Comparison of ENCODE assay signal across 34 cellular contexts in genomic region chr4:121088867-121089266, GRCh38. TPM values are rescaled to one million over a fixed set of nuclear protein-coding genes. Genes with fewer than 3 reads are reported as not detected.
"Had no signal": no experiment of that assay in that cellular context is flagged by ENCODE, and none has a peak within 500 bp of the region (broad histone marks: within the 10 kb centered on the region; RNA-seq: fewer than 3 reads in every experiment).

No MANE protein-coding gene starts in this region.

- ATAC-seq: activated naive CD4-positive, alpha-beta T cell treated with anti-CD3 and anti-CD28 coated beads, Interleukin-2, amount 50 U/mL, for 72 hours; activated naive CD8-positive, alpha-beta T cell treated with anti-CD3 and anti-CD28 coated beads, Interleukin-2, amount 50 U/mL, for 24 hours; activated T-cell treated with anti-CD3 and anti-CD28 coated beads, Interleukin-2, amount 50 U/mL, for 4 hours; activated T-cell treated with anti-CD3 and anti-CD28 coated beads, Interleukin-2, amount 50 U/mL, for 72 hours; activated T-helper 17 cell treated with anti-CD3 and anti-CD28 coated beads, Interleukin-2, amount 50 U/mL, for 72 hours; body of pancreas had no signal

- H3K27me3 ChIP-seq: adrenal gland, ascending aorta, body of pancreas, brain microvascular endothelial cell, breast epithelium, cardiac muscle cell had no signal

- H3K27ac ChIP-seq: adrenal gland, ascending aorta, body of pancreas, brain microvascular endothelial cell, breast epithelium, cardiac muscle cell had no signal

- DNase-seq: activated effector memory CD4-positive, alpha-beta T cell treated with anti-CD3 and anti-CD28 coated beads, Interleukin-2, amount 50 U/mL, for 16 hours; activated effector memory CD4-positive, alpha-beta T cell treated with Interleukin-2 at 50 U/mL for 16 hours; activated gamma-delta T cell; activated gamma-delta T cell treated with Interleukin-2 at 50 U/mL for 16 hours; activated naive CD4-positive, alpha-beta T cell; activated naive CD4-positive, alpha-beta T cell treated with anti-CD3 and anti-CD28 coated beads for 36 hours; activated naive CD4-positive, alpha-beta T cell treated with anti-CD3 and anti-CD28 coated beads, Interleukin-2, amount 10 ng/mL, durations not matched to agents 7 days and 5 days; activated naive CD4-positive, alpha-beta T cell treated with anti-CD3 and anti-CD28 coated beads, Interleukin-2, amount 50 U/mL, for 16 hours; activated naive CD4-positive, alpha-beta T cell treated with Interleukin-2 at 50 U/mL for 16 hours; activated naive CD8-positive, alpha-beta T cell treated with anti-CD3 and anti-CD28 coated beads for 36 hours; activated naive CD8-positive, alpha-beta T cell treated with anti-CD3 and anti-CD28 coated beads, Interleukin-2, amount 10 ng/mL, durations not matched to agents 7 days and 5 days; activated naive CD8-positive, alpha-beta T cell treated with anti-CD3 and anti-CD28 coated beads, Interleukin-2, amount 50 U/mL, for 24 hours; activated T-cell treated with anti-CD3 and anti-CD28 coated beads, Interleukin-2, amount 50 U/mL, for 1 hour; activated T-cell treated with anti-CD3 and anti-CD28 coated beads, Interleukin-2, amount 50 U/mL, for 24 hours; activated T-cell treated with anti-CD3 and anti-CD28 coated beads, Interleukin-2, amount 50 U/mL, for 4 hours; activated T-cell treated with anti-CD3 and anti-CD28 coated beads, Interleukin-2, amount 50 U/mL, for 48 hours; activated T-cell treated with anti-CD3 and anti-CD28 coated beads, Interleukin-2, amount 50 U/mL, for 72 hours; adrenal gland; amniotic stem cell; amygdala; anterior cingulate cortex; aorta; body of pancreas; brain microvascular endothelial cell; caudate nucleus; central memory CD4-positive, alpha-beta T cell; cerebellar nuclear complex had no signal

- H3K4me3 ChIP-seq: adrenal gland, ascending aorta, body of pancreas, breast epithelium, cardiac muscle cell had no signal

- H3K36me3 ChIP-seq: adrenal gland, ascending aorta, brain microvascular endothelial cell, breast epithelium, cardiac muscle cell had no signal

- FAIRE-seq: astrocyte, bronchial epithelial cell had no signal

- H3K4me1 ChIP-seq: adrenal gland, ascending aorta, body of pancreas, breast epithelium had no signal

- H3K9me3 ChIP-seq: adrenal gland, ascending aorta, body of pancreas, breast epithelium had no signal

RNA-seq across cellular contexts. Expression of gene NDNF, which starts 16.5 kb away (rescaled TPM):
- total RNA-seq: activated naive CD4-positive, alpha-beta T cell treated with anti-CD3 and anti-CD28 coated beads for 36 hours; bronchial epithelial cell had no signal
